In genomic region chr18:52948878-52949444, GRCh38 we compare ENCODE assay signal across 27 cellular contexts.
"Had no signal": no experiment of that assay in that cellular context is flagged by ENCODE, and none has a peak within 500 bp of the region (broad histone marks: within the 10 kb centered on the region; RNA-seq: fewer than 3 reads in every experiment).

No MANE protein-coding gene starts in this region.

- H3K4me3 Mint-ChIP-seq: activated CD4-positive, alpha-beta T cell treated with anti-CD3 and anti-CD28 coated beads, Interleukin-2, amount 10 ng/mL, durations not matched to agents 24 days and 14 days; activated CD8-positive, alpha-beta T cell treated with anti-CD3 and anti-CD28 coated beads, Interleukin-2, amount 10 ng/mL, durations not matched to agents 7 days and 5 days; activated naive CD4-positive, alpha-beta T cell treated with anti-CD3 and anti-CD28 coated beads, Interleukin-2, amount 50 U/mL, for 24 hours; activated naive CD8-positive, alpha-beta T cell treated with anti-CD3 and anti-CD28 coated beads, Interleukin-2, amount 10 ng/mL, durations not matched to agents 7 days and 5 days; activated T-cell treated with anti-CD3 and anti-CD28 coated beads, Interleukin-2, amount 50 U/mL, for 24 hours; T-helper 1 cell treated with Interleukin-12 subunit alpha and Interleukin-12 subunit beta and Interleukin-4 antibody, amounts not matched to agents 30 μg/mL and 1 μg/mL, for 36 hours; T-helper 2 cell treated with Interferon-gamma antibody and Interleukin-4, amounts not matched to agents 5 μg/mL and 100 μg/mL, for 36 hours had no signal

- H2AFZ ChIP-seq: PC-9 had no signal

- H3K9me3 Mint-ChIP-seq: activated CD4-positive, alpha-beta T cell treated with anti-CD3 and anti-CD28 coated beads, Interleukin-2, amount 10 ng/mL, durations not matched to agents 24 days and 14 days; activated naive CD4-positive, alpha-beta T cell treated with anti-CD3 and anti-CD28 coated beads, Interleukin-2, amount 50 U/mL, for 24 hours had no signal

- H3K4me2 ChIP-seq: PC-9 had no signal

- DNase-seq: activated CD4-positive, alpha-beta T cell treated with anti-CD3 and anti-CD28 coated beads, Interleukin-2, amount 10 ng/mL, durations not matched to agents 24 days and 14 days; activated CD4-positive, alpha-beta T cell treated with anti-CD3 and anti-CD28 coated beads, Interleukin-2, amount 50 U/mL, for 48 hours; activated CD8-positive, alpha-beta T cell treated with anti-CD3 and anti-CD28 coated beads, Interleukin-2, amount 10 ng/mL, durations not matched to agents 7 days and 5 days; activated gamma-delta T cell; activated naive CD4-positive, alpha-beta T cell treated with Interleukin-2 at 50 U/mL for 16 hours; activated naive CD8-positive, alpha-beta T cell treated with anti-CD3 and anti-CD28 coated beads, Interleukin-2, amount 10 ng/mL, durations not matched to agents 7 days and 5 days; activated T-cell treated with anti-CD3 and anti-CD28 coated beads, Interleukin-2, amount 50 U/mL, for 24 hours; amygdala; Karpas-422; KBM-7; NCI-H1105; NCI-H1417 treated with DMSO at 0.1 percent for 48 hours; NCI-H187 treated with DMSO at 0.1 percent for 48 hours; NCI-H2081; NCI-H510A; NCI-H526; NCI-H748 treated with DMSO at 0.1 percent for 48 hours; NK-92 treated with Interleukin-12 subunit alpha and Interleukin-12 subunit beta, amount 100 ng/mL, for 24 hours; PC-9; SIG-M5 had no signal

- H3K4me1 Mint-ChIP-seq: activated CD4-positive, alpha-beta T cell treated with anti-CD3 and anti-CD28 coated beads, Interleukin-2, amount 10 ng/mL, durations not matched to agents 24 days and 14 days; activated naive CD4-positive, alpha-beta T cell treated with anti-CD3 and anti-CD28 coated beads, Interleukin-2, amount 50 U/mL, for 24 hours; activated naive CD8-positive, alpha-beta T cell treated with anti-CD3 and anti-CD28 coated beads, Interleukin-2, amount 10 ng/mL, durations not matched to agents 7 days and 5 days had no signal

- H3K36me3 ChIP-seq: ascending aorta had no signal

- H3K27me3 Mint-ChIP-seq: activated CD4-positive, alpha-beta T cell treated with anti-CD3 and anti-CD28 coated beads, Interleukin-2, amount 10 ng/mL, durations not matched to agents 24 days and 14 days; activated naive CD4-positive, alpha-beta T cell treated with anti-CD3 and anti-CD28 coated beads, Interleukin-2, amount 50 U/mL, for 24 hours; activated naive CD8-positive, alpha-beta T cell treated with anti-CD3 and anti-CD28 coated beads, Interleukin-2, amount 10 ng/mL, durations not matched to agents 7 days and 5 days; activated T-cell treated with anti-CD3 and anti-CD28 coated beads, Interleukin-2, amount 50 U/mL, for 24 hours had no signal

- H3K4me3 ChIP-seq: ascending aorta, PC-9 had no signal

- H3K4me1 ChIP-seq: ascending aorta had no signal

- H3K36me3 Mint-ChIP-seq: activated naive CD4-positive, alpha-beta T cell treated with anti-CD3 and anti-CD28 coated beads, Interleukin-2, amount 50 U/mL, for 24 hours; activated naive CD8-positive, alpha-beta T cell treated with anti-CD3 and anti-CD28 coated beads, Interleukin-2, amount 10 ng/mL, durations not matched to agents 7 days and 5 days had no signal

- H3K27ac ChIP-seq: ascending aorta, PC-9, RWPE1 had no signal

- ATAC-seq: activated CD8-positive, alpha-beta T cell treated with anti-CD3 and anti-CD28 coated beads, Interleukin-2, amount 10 ng/mL, durations not matched to agents 7 days and 5 days; Right ventricle myocardium inferior had no signal

- H3K27me3 ChIP-seq: ascending aorta had no signal

- H3K9me3 ChIP-seq: ascending aorta had no signal

- H3K27ac Mint-ChIP-seq: activated CD4-positive, alpha-beta T cell treated with anti-CD3 and anti-CD28 coated beads, Interleukin-2, amount 10 ng/mL, durations not matched to agents 24 days and 14 days; activated CD8-positive, alpha-beta T cell treated with anti-CD3 and anti-CD28 coated beads, Interleukin-2, amount 10 ng/mL, durations not matched to agents 7 days and 5 days; activated naive CD4-positive, alpha-beta T cell treated with anti-CD3 and anti-CD28 coated beads, Interleukin-2, amount 50 U/mL, for 24 hours; activated naive CD8-positive, alpha-beta T cell treated with anti-CD3 and anti-CD28 coated beads, Interleukin-2, amount 10 ng/mL, durations not matched to agents 7 days and 5 days; activated T-cell treated with anti-CD3 and anti-CD28 coated beads, Interleukin-2, amount 50 U/mL, for 24 hours; activated T-helper 2 cell treated with anti-CD3 and anti-CD28 coated beads, Interferon-gamma antibody, Interleukin-2, Interleukin-4, amounts not matched to agents 10 μg/mL and 5 μg/mL and 100 μg/mL, durations not matched to agents 14 hours and 24 hours and 36 hours; T-helper 1 cell treated with Interleukin-12 subunit alpha and Interleukin-12 subunit beta and Interleukin-4 antibody, amounts not matched to agents 30 μg/mL and 1 μg/mL, for 36 hours; T-helper 2 cell treated with Interferon-gamma antibody and Interleukin-4, amounts not matched to agents 5 μg/mL and 100 μg/mL, for 36 hours had no signal
